Comparison of ENCODE assay signal across 31 cellular contexts in the genomic region with DNA sequence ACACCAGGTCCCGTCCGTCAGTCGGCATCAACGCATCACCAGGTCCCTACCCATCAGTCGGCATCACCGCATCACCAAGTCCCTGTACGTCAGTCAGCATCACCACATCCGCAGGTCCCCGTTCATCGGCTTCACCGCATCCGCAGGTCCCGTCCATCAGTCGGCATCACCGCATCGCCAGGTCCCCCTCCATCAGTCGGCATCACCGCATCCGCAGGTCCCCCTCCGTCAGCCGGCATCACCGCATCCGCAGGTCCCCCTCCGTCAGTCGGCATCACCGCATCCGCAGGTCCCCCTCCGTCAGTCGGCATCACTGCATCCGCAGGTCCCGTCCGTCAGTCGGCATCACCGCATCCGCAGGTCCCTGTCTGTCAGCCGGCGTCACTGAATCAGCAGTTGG.
"Had no signal": no experiment of that assay in that cellular context is flagged by ENCODE, and none has a peak within 500 bp of the region (broad histone marks: within the 10 kb centered on the region; RNA-seq: fewer than 3 reads in every experiment).

No MANE protein-coding gene starts in this region.

- H3K36me3 ChIP-seq: esophagus muscularis mucosa, gastroesophageal sphincter, heart left ventricle, neutrophil, suprapubic skin, transverse colon, upper lobe of right lung, vagina had no signal

- H3K79me2 ChIP-seq: parathyroid adenoma had no signal

- H3K4me2 ChIP-seq: hepatocyte, smooth muscle cell had no signal

- FAIRE-seq: colon, endothelial cell of umbilical vein, kidney had no signal

- H2AFZ ChIP-seq: hepatocyte, parathyroid adenoma had no signal

- H3K4me3 Mint-ChIP-seq: mesothelial cell of epicardium; naive thymus-derived CD4-positive, alpha-beta T cell; nephron progenitor cell; stimulated activated naive CD8-positive, alpha-beta T cell treated with anti-CD3 and anti-CD28 coated beads, Interleukin-15, amount 100 ng/mL, for 72 hours had no signal

- H3K27ac ChIP-seq: dorsolateral prefrontal cortex, esophagus muscularis mucosa, foreskin keratinocyte, gastroesophageal sphincter, heart left ventricle, hepatocyte, neutrophil, parathyroid adenoma, suprapubic skin, transverse colon, upper lobe of right lung, vagina had no signal

- H3K9ac ChIP-seq: parathyroid adenoma had no signal

- H3K27ac Mint-ChIP-seq: mesothelial cell of epicardium; stimulated activated naive CD8-positive, alpha-beta T cell treated with anti-CD3 and anti-CD28 coated beads, Interleukin-15, amount 100 ng/mL, for 72 hours had no signal

- H3K27me3 ChIP-seq: dorsolateral prefrontal cortex, esophagus muscularis mucosa, foreskin keratinocyte, gastroesophageal sphincter, hepatocyte, neutrophil, suprapubic skin, transverse colon, upper lobe of right lung, vagina had no signal

- H3K27me3 Mint-ChIP-seq: progenitor cell of endocrine pancreas had no signal

- H3K9me3 ChIP-seq: esophagus muscularis mucosa, gastroesophageal sphincter, heart left ventricle, neutrophil, suprapubic skin, transverse colon, upper lobe of right lung, vagina had no signal

- H3K9me3 Mint-ChIP-seq: mesothelial cell of epicardium; stimulated activated naive CD8-positive, alpha-beta T cell treated with anti-CD3 and anti-CD28 coated beads, Interleukin-15, amount 100 ng/mL, for 72 hours had no signal

- H3K4me3 ChIP-seq: dorsolateral prefrontal cortex, esophagus muscularis mucosa, gastroesophageal sphincter, heart left ventricle, hepatocyte, lung, smooth muscle cell, suprapubic skin, transverse colon, upper lobe of right lung, vagina had no signal

- H3K4me1 ChIP-seq: esophagus muscularis mucosa, gastroesophageal sphincter, heart left ventricle, suprapubic skin, transverse colon, upper lobe of right lung, vagina had no signal

- DNase-seq: dorsolateral prefrontal cortex; effector CD4-positive, alpha-beta T cell; kidney; mesenchymal stem cell; naive thymus-derived CD4-positive, alpha-beta T cell; nephron progenitor cell; stimulated activated CD4-positive, alpha-beta T cell treated with anti-CD3 and anti-CD28 coated beads, Interleukin-12 subunit alpha, Interleukin-12 subunit beta, amount 100 ng/mL, for 4 hours; stimulated activated CD4-positive, alpha-beta T cell treated with anti-CD3 and anti-CD28 coated beads, Interleukin-1b, Interleukin-23, amount 100 ng/mL, for 48 hours; stimulated activated CD4-positive, alpha-beta T cell treated with anti-CD3 and anti-CD28 coated beads, Interleukin-4, amount 100 ng/mL, for 1 hour; stimulated activated CD8-positive, alpha-beta memory T cell treated with anti-CD3 and anti-CD28 coated beads, Interleukin-4, amount 100 ng/mL, for 48 hours; stimulated activated naive CD4-positive, alpha-beta T cell; stimulated activated naive CD8-positive, alpha-beta T cell treated with anti-CD3 and anti-CD28 coated beads, Interleukin-15, amount 100 ng/mL, for 72 hours; transverse colon; upper lobe of right lung had no signal

- ATAC-seq: foreskin keratinocyte; gastroesophageal sphincter; heart left ventricle; left lobe of liver; naive thymus-derived CD4-positive, alpha-beta T cell; sciatic nerve; stimulated activated naive CD8-positive, alpha-beta T cell treated with anti-CD3 and anti-CD28 coated beads, Interleukin-15, amount 100 ng/mL, for 72 hours; upper lobe of right lung had no signal
